ENCODE assay signal across 8 cellular contexts in genomic region chr7:100489824-100490223, GRCh38. TPM values are rescaled to one million over a fixed set of nuclear protein-coding genes. Genes with fewer than 3 reads are reported as not detected.
DNase-seq lines count a peak whose midpoint lies in the region; ATAC-seq and TF ChIP-seq lines count a peak whose summit lies in the region.

No MANE protein-coding gene starts in this region.

- TF ChIP-seq CTCF in GM20000 (IDR thresholded peaks at IDR 0.05; ENCODE audit: extremely low read depth, missing control alignments) = no peak
- no peak for TF ChIP-seq CTCF in omental fat pad (IDR thresholded peaks at IDR 0.05)

- DNase-seq in AG20443 (ENCODE audit: low spot score) = peak; percentile 86
- peak; percentile 89 for DNase-seq in GM20000 (ENCODE audit: low spot score)
- peak; percentile 97 for DNase-seq in NCI-H2171 treated with DMSO at 0.1 percent for 48 hours (lab: John Stamatoyannopoulos, UW)
- DNase-seq in UCSD-AML1 (lab: John Stamatoyannopoulos, UW; ENCODE audit: unreplicated experiment) = peak; percentile 9
- DNase-seq in globus pallidus (ENCODE audit: low spot score) = peak; percentile 97
- peak; percentile 36 for DNase-seq in stimulated activated naive CD8-positive, alpha-beta T cell treated with anti-CD3 and anti-CD28 coated beads, Interleukin-15, Interleukin-2, amounts not matched to agents 100 U/mL and 50 U/mL, for 24 hours
- no peak for DNase-seq in omental fat pad (ENCODE audit: low spot score)

- peak; percentile 14 for ATAC-seq in stimulated activated naive CD8-positive, alpha-beta T cell treated with anti-CD3 and anti-CD28 coated beads, Interleukin-15, Interleukin-2, amounts not matched to agents 100 U/mL and 50 U/mL, for 24 hours
- ATAC-seq in GM19328 (IDR thresholded peaks at IDR 0.05; ENCODE audit: unreplicated experiment) = no peak
- ATAC-seq in omental fat pad (ENCODE audit: low FRiP score) = no peak

RNA-seq across cellular contexts. Expression of gene NYAP1, which starts 6.1 kb away (rescaled TPM):
- 1 to 10 TPM in 3 of 4 donors, under 1 TPM in 1; 0.63 to 3.6 (median 2.1) TPM for total RNA-seq in omental fat pad

RNA-seq across cellular contexts. Expression of gene TSC22D4, which starts 10.8 kb away (rescaled TPM):
- total RNA-seq in omental fat pad = 10 to 100 TPM; 15.6 to 36.4 (median 21.4) TPM

RNA-seq across cellular contexts. Expression of gene SPACDR, which starts 25.8 kb away (rescaled TPM):
- 1 to 10 TPM in 1 of 4 donors, under 1 TPM in 1, not detected in 2; 0.84 to 1.3 TPM for total RNA-seq in omental fat pad

RNA-seq across cellular contexts. Expression of gene AGFG2, which starts 49.2 kb away (rescaled TPM):
- total RNA-seq in omental fat pad = 10 to 100 TPM; 10.6 to 45.0 (median 21.3) TPM

RNA-seq across cellular contexts. Expression of gene PPP1R35, which starts 53.5 kb away (rescaled TPM):
- total RNA-seq in omental fat pad = 10 to 100 TPM in 3 of 4 donors, 1 to 10 TPM in 1; 6.1 to 22.2 (median 17.7) TPM
